ENCODE assay signal across 9 cellular contexts in the genomic region with DNA sequence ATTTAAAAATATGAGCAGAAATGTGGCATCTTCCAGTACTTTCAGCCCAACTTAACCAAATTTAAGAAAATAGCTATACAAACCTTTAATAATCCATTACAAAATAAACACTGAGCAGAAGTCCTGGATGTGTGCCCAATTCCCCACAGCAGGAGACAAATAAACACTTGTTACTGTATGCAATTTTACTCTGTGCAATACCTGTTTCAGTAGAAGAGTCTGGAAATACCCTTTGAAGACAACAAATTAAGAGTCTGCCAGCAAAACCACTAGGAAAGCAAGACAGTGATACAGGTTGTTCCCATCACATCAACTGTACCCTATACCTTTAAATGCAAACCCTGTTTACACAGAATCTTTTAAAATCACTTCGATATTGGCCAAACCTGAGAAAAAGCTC. TPM values are rescaled to one million over a fixed set of nuclear protein-coding genes. Genes with fewer than 3 reads are reported as not detected.
A peak's percentile ranks its signal among the peaks of the same experiment; 100 is the strongest.
DNase-seq lines count a peak whose midpoint lies in the region; FAIRE-seq and TF ChIP-seq lines count a peak whose summit lies in the region.
"Had no signal": no experiment of that assay in that cellular context is flagged by ENCODE, and none has a peak within 500 bp of the region (broad histone marks: within the 10 kb centered on the region; RNA-seq: fewer than 3 reads in every experiment).

No MANE protein-coding gene starts in this region.

- H3K9me3 Mint-ChIP-seq in activated CD4-positive, alpha-beta T cell treated with anti-CD3 and anti-CD28 coated beads, Interleukin-2, amount 10 ng/mL, durations not matched to agents 24 days and 14 days: no peaks in the 10 kb centered on the region
- no peaks in the 10 kb centered on the region for H3K9me3 Mint-ChIP-seq in astrocyte (ENCODE audit: unreplicated experiment)
- H3K9me3 Mint-ChIP-seq in activated CD4-positive, alpha-beta T cell treated with anti-CD3 and anti-CD28 coated beads, Interleukin-2, amount 10 ng/mL, durations not matched to agents 7 days and 5 days: no peaks in the 10 kb centered on the region

- H3K9me3 ChIP-seq in astrocyte (ENCODE audit: insufficient read depth, low read depth, low read length) (no peaks in the 10 kb centered on the region), skeletal muscle satellite cell (replicated peaks; ENCODE audit: low read length) (no peaks in the 10 kb centered on the region)
- H3K9me3 ChIP-seq: SJSA1 had no signal

- no peak for TF ChIP-seq CTCF in astrocyte (IDR thresholded peaks at IDR 0.05; ENCODE audit: insufficient read depth, low read depth, low read length)

- H3K4me3 ChIP-seq in astrocyte (ENCODE audit: insufficient read depth, low read depth, low read length): no peak overlapping the region
- no peak overlapping the region for H3K4me3 ChIP-seq in skeletal muscle satellite cell (ENCODE audit: low read length)
- H3K4me3 ChIP-seq: SJSA1 had no signal

- H3K4me1 ChIP-seq in astrocyte (ENCODE audit: insufficient read depth, low read length): peaks cover 19% of the 10 kb centered on the region
- H3K4me1 ChIP-seq in skeletal muscle satellite cell (ENCODE audit: control insufficient read depth, insufficient read depth, low read length): peaks cover 61% of the 10 kb centered on the region

- H3K4me1 Mint-ChIP-seq in activated CD4-positive, alpha-beta T cell treated with anti-CD3 and anti-CD28 coated beads, Interleukin-2, amount 10 ng/mL, durations not matched to agents 24 days and 14 days: peaks cover 24% of the 10 kb centered on the region
- H3K4me1 Mint-ChIP-seq in astrocyte (ENCODE audit: low read depth, unreplicated experiment): peaks cover 18% of the 10 kb centered on the region
- peaks cover 17% of the 10 kb centered on the region for H3K4me1 Mint-ChIP-seq in activated CD4-positive, alpha-beta T cell treated with anti-CD3 and anti-CD28 coated beads, Interleukin-2, amount 10 ng/mL, durations not matched to agents 7 days and 5 days

- H3K36me3 ChIP-seq in astrocyte (ENCODE audit: insufficient read depth, low read length): no peaks in the 10 kb centered on the region
- H3K36me3 ChIP-seq in skeletal muscle satellite cell (ENCODE audit: insufficient read depth, low read length): peaks cover 3% of the 10 kb centered on the region

- no peaks in the 10 kb centered on the region for H3K27me3 ChIP-seq in astrocyte (ENCODE audit: insufficient read depth, low read length)
- H3K27me3 ChIP-seq in skeletal muscle satellite cell (ENCODE audit: control insufficient read depth, insufficient read depth, low read length): no peaks in the 10 kb centered on the region
- H3K27me3 ChIP-seq: SJSA1 had no signal

- H3K27ac Mint-ChIP-seq in activated CD4-positive, alpha-beta T cell treated with anti-CD3 and anti-CD28 coated beads, Interleukin-2, amount 10 ng/mL, durations not matched to agents 24 days and 14 days: peak overlapping the region; percentile 6
- no peak overlapping the region for H3K27ac Mint-ChIP-seq in astrocyte (ENCODE audit: unreplicated experiment)
- no peak overlapping the region for H3K27ac Mint-ChIP-seq in activated CD4-positive, alpha-beta T cell treated with anti-CD3 and anti-CD28 coated beads, Interleukin-2, amount 10 ng/mL, durations not matched to agents 7 days and 5 days

- no peak overlapping the region for H3K27ac ChIP-seq in astrocyte (ENCODE audit: low read depth, low read length)
- H3K27ac ChIP-seq: SJSA1 had no signal

- CTCF ChIA-PET in activated CD4-positive, alpha-beta T cell treated with anti-CD3 and anti-CD28 coated beads, Interleukin-2, amount 10 ng/mL, durations not matched to agents 7 days and 5 days (lab: Charles Lee): no interaction called here

- no peak overlapping the region for H2AFZ ChIP-seq in astrocyte (ENCODE audit: low read depth, low read length)

- H3K4me3 Mint-ChIP-seq in activated CD4-positive, alpha-beta T cell treated with anti-CD3 and anti-CD28 coated beads, Interleukin-2, amount 10 ng/mL, durations not matched to agents 24 days and 14 days: no peak overlapping the region
- no peak overlapping the region for H3K4me3 Mint-ChIP-seq in astrocyte (ENCODE audit: unreplicated experiment)
- no peak overlapping the region for H3K4me3 Mint-ChIP-seq in activated CD4-positive, alpha-beta T cell treated with anti-CD3 and anti-CD28 coated beads, Interleukin-2, amount 10 ng/mL, durations not matched to agents 7 days and 5 days

- no peak overlapping the region for H3K9ac ChIP-seq in astrocyte (ENCODE audit: low read length)
- H3K9ac ChIP-seq in skeletal muscle satellite cell (ENCODE audit: low read depth, low read length): peak overlapping the region; percentile 44

- no peak for FAIRE-seq in astrocyte (lab: Jason Lieb, UNC)

- H3K79me2 ChIP-seq in astrocyte (ENCODE audit: insufficient read depth, low read length): peaks cover 48% of the 10 kb centered on the region

- intact Hi-C loops in activated CD4-positive, alpha-beta T cell treated with anti-CD3 and anti-CD28 coated beads, Interleukin-2, amount 10 ng/mL, durations not matched to agents 24 days and 14 days (cut with micrococcal nuclease): no loop called here

- no peaks in the 10 kb centered on the region for H3K27me3 Mint-ChIP-seq in activated CD4-positive, alpha-beta T cell treated with anti-CD3 and anti-CD28 coated beads, Interleukin-2, amount 10 ng/mL, durations not matched to agents 24 days and 14 days
- H3K27me3 Mint-ChIP-seq in astrocyte (ENCODE audit: low read depth, unreplicated experiment): no peaks in the 10 kb centered on the region
- no peaks in the 10 kb centered on the region for H3K27me3 Mint-ChIP-seq in activated CD4-positive, alpha-beta T cell treated with anti-CD3 and anti-CD28 coated beads, Interleukin-2, amount 10 ng/mL, durations not matched to agents 7 days and 5 days

- POLR2A ChIA-PET in activated CD4-positive, alpha-beta T cell treated with anti-CD3 and anti-CD28 coated beads, Interleukin-2, amount 10 ng/mL, durations not matched to agents 7 days and 5 days (lab: Charles Lee): no interaction called here

- H4K20me1 ChIP-seq in astrocyte (ENCODE audit: insufficient read depth, low read length): no peaks in the 10 kb centered on the region

- H3K4me2 ChIP-seq in astrocyte (ENCODE audit: low read length) (peak overlapping the region; percentile 9), skeletal muscle satellite cell (ENCODE audit: low read length) (peak overlapping the region; percentile 62)

- peaks cover 17% of the 10 kb centered on the region for H3K36me3 Mint-ChIP-seq in activated CD4-positive, alpha-beta T cell treated with anti-CD3 and anti-CD28 coated beads, Interleukin-2, amount 10 ng/mL, durations not matched to agents 24 days and 14 days (ENCODE audit: low read depth)
- peaks cover 1% of the 10 kb centered on the region for H3K36me3 Mint-ChIP-seq in astrocyte (ENCODE audit: low read depth, unreplicated experiment)
- peaks cover 10% of the 10 kb centered on the region for H3K36me3 Mint-ChIP-seq in activated CD4-positive, alpha-beta T cell treated with anti-CD3 and anti-CD28 coated beads, Interleukin-2, amount 10 ng/mL, durations not matched to agents 7 days and 5 days (ENCODE audit: low read depth)

- no peak for DNase-seq in activated CD4-positive, alpha-beta T cell treated with anti-CD3 and anti-CD28 coated beads, Interleukin-2, amount 10 ng/mL, durations not matched to agents 24 days and 14 days
- DNase-seq in activated CD4-positive, alpha-beta T cell treated with anti-CD3 and anti-CD28 coated beads for 48 hours: no peak
- peak; percentile 65 for DNase-seq in NCI-H1436 (lab: John Stamatoyannopoulos, UW)
- DNase-seq in astrocyte (ENCODE audit: low read depth): peak; percentile 20
- DNase-seq in 8988T: no peak
- no peak for DNase-seq in activated CD4-positive, alpha-beta T cell treated with anti-CD3 and anti-CD28 coated beads, Interleukin-2, amount 10 ng/mL, durations not matched to agents 7 days and 5 days
- DNase-seq in activated effector memory CD4-positive, alpha-beta T cell treated with anti-CD3 and anti-CD28 coated beads, Interleukin-2, amount 50 U/mL, for 16 hours: no peak

RNA-seq across cellular contexts. Expression of gene RNU4ATAC, which starts 41.4 kb away (rescaled TPM):
- total RNA-seq in activated CD4-positive, alpha-beta T cell treated with anti-CD3 and anti-CD28 coated beads, Interleukin-2, amount 10 ng/mL, durations not matched to agents 24 days and 14 days: not detected in 2 replicates
- total RNA-seq in astrocyte: not detected in 2 replicates
- under 0.01 TPM in 1 of 2 replicates, not detected in the other for total RNA-seq in skeletal muscle satellite cell (2012; rRNA removed)
- not detected for total RNA-seq in activated CD4-positive, alpha-beta T cell treated with anti-CD3 and anti-CD28 coated beads, Interleukin-2, amount 10 ng/mL, durations not matched to agents 7 days and 5 days
- total RNA-seq: SJSA1 had no signal

Comparison
In these comparisons a context has a peak if more than half of its experiments do, and no peak if none do; other contexts are left out.
1. DNase-seq: peak in NCI-H1436 (single experiment) and astrocyte (single experiment); none in activated CD4-positive, alpha-beta T cell treated with anti-CD3 and anti-CD28 coated beads, Interleukin-2, amount 10 ng/mL, durations not matched to agents 24 days and 14 days (single experiment), activated CD4-positive, alpha-beta T cell treated with anti-CD3 and anti-CD28 coated beads for 48 hours (single experiment), 8988T (single experiment), activated CD4-positive, alpha-beta T cell treated with anti-CD3 and anti-CD28 coated beads, Interleukin-2, amount 10 ng/mL, durations not matched to agents 7 days and 5 days (single experiment) and activated effector memory CD4-positive, alpha-beta T cell treated with anti-CD3 and anti-CD28 coated beads, Interleukin-2, amount 50 U/mL, for 16 hours (single experiment).